In genomic region chr2:6919912-6920905, GRCh38 we compare ENCODE assay signal across 13 cellular contexts. TPM values are rescaled to one million over a fixed set of nuclear protein-coding genes. Genes with fewer than 3 reads are reported as not detected.
DNase-seq lines count a peak whose midpoint lies in the region; ATAC-seq and TF ChIP-seq lines count a peak whose summit lies in the region.
"Had no signal": no experiment of that assay in that cellular context is flagged by ENCODE, and none has a peak within 500 bp of the region (broad histone marks: within the 10 kb centered on the region; RNA-seq: fewer than 3 reads in every experiment).

No MANE protein-coding gene starts in this region.

- no peaks in the 10 kb centered on the region for H3K79me2 ChIP-seq in osteoblast (ENCODE audit: insufficient read depth, low read length)

- H3K4me3 Mint-ChIP-seq in CD4-positive, alpha-beta T cell: peak overlapping the region; percentile 85

- H3K9me3 Mint-ChIP-seq in CD4-positive, alpha-beta T cell: no peaks in the 10 kb centered on the region

- CTCF ChIA-PET in CD4-positive, alpha-beta T cell (lab: Charles Lee): interaction anchor here (0.8 to 2.0 kb wide), 4 partner anchors 12 to 94 kb away, joined by 3 to 5 read pairs (median 4); partner anchors contain the start of gene CMPK2

- in situ Hi-C loops in gastrocnemius medialis (cut with MboI; ENCODE audit: low sequenced_read_pairs in 4 of 4): no loop called here

- no peaks in the 10 kb centered on the region for H3K27me3 Mint-ChIP-seq in CD4-positive, alpha-beta T cell

- POLR2A ChIA-PET in CD4-positive, alpha-beta T cell (lab: Charles Lee): interaction anchor here (0.6 to 3.7 kb wide), 9 partner anchors 9 to 1762 kb away, joined by 3 to 30 read pairs (median 3); partner anchors contain the start of genes ID2 and RSAD2

- peak overlapping the region; percentile 40 for H3K27ac Mint-ChIP-seq in CD4-positive, alpha-beta T cell

- no peaks in the 10 kb centered on the region for H3K9me3 ChIP-seq in CD4-positive, alpha-beta T cell (ENCODE audit: control insufficient read depth, low read length)
- no peaks in the 10 kb centered on the region for H3K9me3 ChIP-seq in osteoblast (ENCODE audit: low read depth, low read length)
- H3K9me3 ChIP-seq in gastrocnemius medialis: no peaks in the 10 kb centered on the region

- no peak overlapping the region for H3K27ac ChIP-seq in CD4-positive, alpha-beta T cell (ENCODE audit: low read depth, low read length)
- H3K27ac ChIP-seq in caudate nucleus (ENCODE audit: low read depth, low read length) (peak overlapping the region; percentile 69), osteoblast (ENCODE audit: low read depth, low read length) (no peak overlapping the region), gastrocnemius medialis (peak overlapping the region in 1 of 4 donors; percentile 8)
- H3K27ac ChIP-seq: C4-2B, hepatocyte, Peyer's patch had no signal

- no peaks in the 10 kb centered on the region for H3K27me3 ChIP-seq in CD4-positive, alpha-beta T cell (ENCODE audit: control insufficient read depth, insufficient read depth, low read length)
- H3K27me3 ChIP-seq in osteoblast (ENCODE audit: insufficient read depth, low read length): peaks cover 10% of the 10 kb centered on the region
- H3K27me3 ChIP-seq in gastrocnemius medialis: no peaks in the 10 kb centered on the region
- H3K27me3 ChIP-seq: hepatocyte, Peyer's patch had no signal

- H3K4me1 Mint-ChIP-seq in CD4-positive, alpha-beta T cell (ENCODE audit: low read depth): peaks cover 85% of the 10 kb centered on the region

- no peak for TF ChIP-seq CTCF in CD4-positive, alpha-beta T cell (IDR thresholded peaks at IDR 0.05)
- no peak for TF ChIP-seq CTCF in osteoblast (IDR thresholded peaks at IDR 0.05; ENCODE audit: extremely low read depth, low read depth, low read length)
- TF ChIP-seq CTCF in gastrocnemius medialis (IDR thresholded peaks at IDR 0.05 in 4 of 5, conservative IDR thresholded peaks at IDR 0.05 in 1 of 5): no peak

- H3K36me3 ChIP-seq in osteoblast (ENCODE audit: insufficient read depth, low read length) (no peaks in the 10 kb centered on the region), gastrocnemius medialis (no peaks in the 10 kb centered on the region)
- H3K36me3 ChIP-seq: Peyer's patch had no signal

- no peak overlapping the region for H3K4me2 ChIP-seq in osteoblast (ENCODE audit: insufficient read depth, low read length)

- H3K4me1 ChIP-seq in osteoblast (ENCODE audit: insufficient read depth, low read length) (no peaks in the 10 kb centered on the region), gastrocnemius medialis (peaks cover 14 to 21% of the 10 kb centered on the region in 2 donors)

- TF ChIP-seq POLR2A in gastrocnemius medialis (IDR thresholded peaks at IDR 0.05): no peak

- no peak for ATAC-seq in CD4-positive, alpha-beta T cell (ENCODE audit: poor library complexity)
- ATAC-seq in gastrocnemius medialis: no peak
- ATAC-seq in HG02759 (IDR thresholded peaks at IDR 0.05; ENCODE audit: unreplicated experiment): no peak

- peaks cover 30% of the 10 kb centered on the region for H3K36me3 Mint-ChIP-seq in CD4-positive, alpha-beta T cell (ENCODE audit: low read depth)

- H3K4me3 ChIP-seq in osteoblast (ENCODE audit: insufficient read depth, low read length): no peak overlapping the region
- no peak overlapping the region for H3K4me3 ChIP-seq in gastrocnemius medialis
- H3K4me3 ChIP-seq: hepatocyte, Peyer's patch had no signal

- intact Hi-C loops in CD4-positive, alpha-beta T cell (cut with DNase I, micrococcal nuclease): loop anchor here in 1 of 2 experiments (5.0 to 10.0 kb wide), 2 partner anchors 92 to 1765 kb away; partner anchors contain the start of gene ID2
- intact Hi-C loops in gastrocnemius medialis (cut with DNase I; ENCODE audit: low total_unique reads) (loop anchor here (5.0 kb wide), 2 partner anchors 57 to 122 kb away; no protein-coding TSS in a partner anchor), cardiac septum (cut with DNase I) (loop anchor here (2.0 to 5.0 kb wide), 3 partner anchors 63 to 107 kb away; no protein-coding TSS in a partner anchor)

- H4K20me1 ChIP-seq in osteoblast (ENCODE audit: insufficient read depth, low read length): no peaks in the 10 kb centered on the region

- DNase-seq in CD4-positive, alpha-beta T cell: no peak
- DNase-seq in NCI-H2107 (lab: John Stamatoyannopoulos, UW) (peak; percentile 33), caudate nucleus (lab: John Stamatoyannopoulos, UW) (peak in 5 of 61 donors; percentile 35 to 57 (median 44)), osteoblast (ENCODE audit: insufficient read length, low spot score, missing footprints) (peak; percentile 74), gastrocnemius medialis (no peak), cardiac septum (ENCODE audit: low spot score) (no peak), NCI-H2081 treated with DMSO at 0.1 percent for 48 hours (lab: John Stamatoyannopoulos, UW) (no peak)
- DNase-seq: Peyer's patch; stimulated activated CD4-positive, alpha-beta T cell treated with anti-CD3 and anti-CD28 coated beads, Interleukin-4, amount 100 ng/mL, for 1 hour; stimulated activated naive CD4-positive, alpha-beta T cell treated with Interleukin-2 at 50 U/mL for 16 hours had no signal

- H2AFZ ChIP-seq in osteoblast (ENCODE audit: low read length): no peak overlapping the region
- H2AFZ ChIP-seq: hepatocyte had no signal

RNA-seq across cellular contexts. Expression of gene RNF144A, which starts 3.0 kb away (rescaled TPM):
- total RNA-seq in CD4-positive, alpha-beta T cell: 10 to 100 TPM; 39.0 to 40.1 TPM
- total RNA-seq in osteoblast (15.9 and 18.0 TPM in 2 replicates), gastrocnemius medialis (10 to 100 TPM in 2 of 4 donors, 1 to 10 TPM in 2; 4.9 to 16.2 (median 10.2) TPM), cardiac septum (11.7 TPM)

RNA-seq across cellular contexts. Expression of gene RSAD2, which starts 42.6 kb away (rescaled TPM):
- total RNA-seq in CD4-positive, alpha-beta T cell: 1 to 10 TPM; 3.9 to 4.6 TPM
- total RNA-seq in osteoblast: 0.29 and 0.72 TPM in 2 replicates
- 1 to 10 TPM; 1.2 to 4.2 (median 2.9) TPM for total RNA-seq in gastrocnemius medialis
- 4.6 TPM for total RNA-seq in cardiac septum

RNA-seq across cellular contexts. Expression of gene CMPK2, which starts 54.5 kb away (rescaled TPM):
- total RNA-seq in CD4-positive, alpha-beta T cell: 1 to 10 TPM; 6.5 to 7.6 TPM
- total RNA-seq in osteoblast (2.1 and 2.2 TPM in 2 replicates), gastrocnemius medialis (10 to 100 TPM in 1 of 4 donors, 1 to 10 TPM in 3; 2.1 to 12.2 (median 3.3) TPM), cardiac septum (5.5 TPM)

Comparison
In these comparisons a context has a peak if more than half of its experiments do, and no peak if none do; other contexts are left out.
1. DNase-seq: peak in NCI-H2107 (single experiment) and osteoblast (single experiment); none in CD4-positive, alpha-beta T cell (0 of 10), gastrocnemius medialis (0 of 2), cardiac septum (single experiment) and NCI-H2081 treated with DMSO at 0.1 percent for 48 hours (single experiment).